Comparison of ENCODE assay signal across 18 cellular contexts in the genomic region with DNA sequence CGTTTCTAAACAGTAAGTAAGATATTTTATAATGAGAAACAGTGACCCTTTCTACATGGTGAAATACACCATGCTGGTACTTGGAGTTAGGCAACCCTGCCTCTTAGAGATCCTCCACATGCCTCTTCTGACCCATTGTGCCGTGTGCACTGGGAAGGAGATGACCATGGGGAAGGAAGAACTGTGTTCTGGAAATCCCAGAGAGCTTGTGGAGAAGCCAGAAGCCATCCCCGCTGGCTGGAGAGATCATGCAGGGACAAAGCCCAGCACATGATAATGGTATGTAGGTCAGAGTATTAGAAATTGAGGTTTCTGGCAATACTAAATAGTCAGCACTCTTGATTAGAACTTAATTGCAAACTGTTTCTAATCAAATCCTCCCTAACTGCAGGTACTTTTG.
DNase-seq lines count a peak whose midpoint lies in the region; ATAC-seq, FAIRE-seq and TF ChIP-seq lines count a peak whose summit lies in the region.
"Had no signal": no experiment of that assay in that cellular context is flagged by ENCODE, and none has a peak within 500 bp of the region (broad histone marks: within the 10 kb centered on the region; RNA-seq: fewer than 3 reads in every experiment).

No MANE protein-coding gene starts in this region.

- H3K27me3 ChIP-seq in H1 (replicated peaks in 1 of 4; ENCODE audit: control insufficient read depth in 3 of 4, extremely low read depth in 1 of 4, insufficient read depth in 3 of 4, low read length in 3 of 4): no peaks in the 10 kb centered on the region
- no peaks in the 10 kb centered on the region for H3K27me3 ChIP-seq in right cardiac atrium (ENCODE audit: control insufficient read depth, insufficient read depth)
- H3K27me3 ChIP-seq in upper lobe of right lung: no peaks in the 10 kb centered on the region
- H3K27me3 ChIP-seq: right lobe of liver had no signal

- H3K4me1 ChIP-seq in H1 (replicated peaks in 1 of 4; ENCODE audit: control insufficient read depth in 3 of 4, insufficient read depth in 4 of 4, low read length in 3 of 4) (peaks cover 0 to 3% (median 0%) of the 10 kb centered on the region in 4 experiments; a peak in 1 of 7 replicates), right cardiac atrium (ENCODE audit: control insufficient read depth, insufficient read depth, low read length) (peaks cover 3% of the 10 kb centered on the region), upper lobe of right lung (no peaks in the 10 kb centered on the region)
- H3K4me1 ChIP-seq: right lobe of liver had no signal

- TF ChIP-seq CTCF in HFFc6 (IDR thresholded peaks at IDR 0.05) (no peak), H1 (IDR thresholded peaks at IDR 0.05; ENCODE audit: control extremely low read depth in 1 of 3, insufficient read depth in 1 of 3, low read depth in 1 of 3, low read length in 3 of 3) (no peak), upper lobe of right lung (IDR thresholded peaks at IDR 0.05) (no peak)

- H3K56ac ChIP-seq in H1 (replicated peaks; ENCODE audit: insufficient read length, low read depth, low read length): no peak overlapping the region

- H4K8ac ChIP-seq in H1 (ENCODE audit: extremely low read depth, insufficient read depth, low read length): no peak overlapping the region

- no peak overlapping the region for H4K5ac ChIP-seq in H1 (ENCODE audit: insufficient read length, low read depth, low read length)

- no peaks in the 10 kb centered on the region for H3K23me2 ChIP-seq in H1 (ENCODE audit: low read depth, low read length)

- no peak for FAIRE-seq in H1 (lab: Jason Lieb, UNC)
- FAIRE-seq: islet of Langerhans had no signal

- H3K9me3 Mint-ChIP-seq in HFFc6: peaks cover 5% of the 10 kb centered on the region; the same call in 1 of the 2 replicates

- H3K4ac ChIP-seq in H1 (replicated peaks; ENCODE audit: insufficient read length, low read depth, low read length): no peak overlapping the region

- no peak overlapping the region for H4K91ac ChIP-seq in H1 (replicated peaks; ENCODE audit: insufficient read length, low read length)

- POLR2A ChIA-PET in H1 (lab: Charles Lee; ENCODE audit: partially characterized antibody): no interaction called here

- H2AFZ ChIP-seq in H1 (ENCODE audit: low read length): no peak overlapping the region

- no peak overlapping the region for H3K14ac ChIP-seq in H1 (ENCODE audit: insufficient read length)

- no peak for TF ChIP-seq EP300 in H1 (IDR thresholded peaks at IDR 0.05; ENCODE audit: borderline replicate concordance in 1 of 2, low read depth in 2 of 2, low read length in 2 of 2)

- no peak overlapping the region for H3K27ac Mint-ChIP-seq in HFFc6
- H3K27ac Mint-ChIP-seq: activated CD4-positive, alpha-beta memory T cell treated with anti-CD3 and anti-CD28 coated beads, Interleukin-2, amount 10 ng/mL, durations not matched to agents 7 days and 5 days; stimulated activated effector memory CD8-positive, alpha-beta T cell treated with anti-CD3 and anti-CD28 coated beads, Interleukin-12 subunit alpha, Interleukin-12 subunit beta, amount 100 ng/mL, for 72 hours had no signal

- no peak overlapping the region for H3K4me3 ChIP-seq in H1 (ENCODE audit: extremely low read depth in 1 of 4, insufficient read depth in 2 of 4, low read depth in 3 of 4, low read length in 4 of 4)
- H3K4me3 ChIP-seq in right cardiac atrium (ENCODE audit: low read length): no peak overlapping the region
- H3K4me3 ChIP-seq in upper lobe of right lung: no peak overlapping the region
- H3K4me3 ChIP-seq: right lobe of liver had no signal

- no peak overlapping the region for H2BK20ac ChIP-seq in H1 (ENCODE audit: low read length)

- H2AK5ac ChIP-seq in H1 (ENCODE audit: low read depth, low read length): no peak overlapping the region

- no peak overlapping the region for H3K18ac ChIP-seq in H1 (ENCODE audit: extremely low read depth, low read length)

- H3K9me3 ChIP-seq in H1 (ENCODE audit: insufficient read depth in 2 of 2, low read depth in 1 of 2, low read length in 1 of 2) (peaks cover 17% of the 10 kb centered on the region in 2 experiments), right cardiac atrium (ENCODE audit: control insufficient read depth, low read length) (peaks cover 2% of the 10 kb centered on the region), upper lobe of right lung (no peaks in the 10 kb centered on the region)
- H3K9me3 ChIP-seq: right lobe of liver had no signal

- CTCF ChIA-PET in H1 (lab: Charles Lee; ENCODE audit: partially characterized antibody): interaction anchor here (0.5 to 1.7 kb wide), 3 partner anchors 98 to 306 kb away, joined by 3 to 4 read pairs (median 3); no protein-coding TSS in a partner anchor

- H3K4me1 Mint-ChIP-seq in HFFc6 (ENCODE audit: low read depth): peaks cover 27% of the 10 kb centered on the region
- H3K4me1 Mint-ChIP-seq: activated CD4-positive, alpha-beta memory T cell treated with anti-CD3 and anti-CD28 coated beads, Interleukin-2, amount 10 ng/mL, durations not matched to agents 7 days and 5 days; stimulated activated effector memory CD8-positive, alpha-beta T cell treated with anti-CD3 and anti-CD28 coated beads, Interleukin-12 subunit alpha, Interleukin-12 subunit beta, amount 100 ng/mL, for 72 hours had no signal

- no peak overlapping the region for H3K4me3 Mint-ChIP-seq in HFFc6
- H3K4me3 Mint-ChIP-seq: activated CD4-positive, alpha-beta memory T cell treated with anti-CD3 and anti-CD28 coated beads, Interleukin-2, amount 10 ng/mL, durations not matched to agents 7 days and 5 days; stimulated activated effector memory CD8-positive, alpha-beta T cell treated with anti-CD3 and anti-CD28 coated beads, Interleukin-12 subunit alpha, Interleukin-12 subunit beta, amount 100 ng/mL, for 72 hours had no signal

- intact Hi-C loops in right cardiac atrium (cut with DNase I): no loop called here
- intact Hi-C loops in upper lobe of right lung (cut with DNase I): no loop called here

- no peak overlapping the region for H2BK120ac ChIP-seq in H1 (replicated peaks; ENCODE audit: low read depth, low read length)

- no peaks in the 10 kb centered on the region for H4K20me1 ChIP-seq in H1 (replicated peaks in 1 of 2; ENCODE audit: control insufficient read depth in 1 of 2, insufficient read depth in 2 of 2, low read length in 2 of 2)

- H2BK15ac ChIP-seq in H1 (ENCODE audit: low read length): 0 out of 2 replicates have a peak overlapping the region, but pooled peaks have one; percentile 81

- no peak overlapping the region for H3K23ac ChIP-seq in H1 (ENCODE audit: insufficient read length)

- 84% methylated on average over 3 of the region's 3 CpGs; no CpG with 5 or more reads in 1 of the 2 experiments for WGBS in H1 (ENCODE audit: extremely low coverage in 1 of 2, insufficient coverage in 1 of 2, insufficient read length in 1 of 2, insufficient replicate concordance in 2 of 2, low coverage in 1 of 2, low lambda C conversion rate in 2 of 2, missing lambda C conversion rate in 1 of 2), 2 experiments
- 56% methylated on average over 3 of the region's 3 CpGs for WGBS in right cardiac atrium

- no peak overlapping the region for H3K4me2 ChIP-seq in H1 (ENCODE audit: insufficient read depth in 1 of 2, low read depth in 2 of 2, low read length in 2 of 2)

- H2BK12ac ChIP-seq in H1 (ENCODE audit: low read depth, low read length): no peak overlapping the region

- H3K36me3 ChIP-seq in H1 (ENCODE audit: control insufficient read depth in 2 of 4, insufficient read depth in 4 of 4, low read length in 3 of 4): peaks cover 0 to 7% (median 1%) of the 10 kb centered on the region in 4 experiments; a peak in 3 of 8 replicates
- no peaks in the 10 kb centered on the region for H3K36me3 ChIP-seq in upper lobe of right lung
- H3K36me3 ChIP-seq: right lobe of liver had no signal

- H3K36me3 Mint-ChIP-seq in HFFc6 (ENCODE audit: low read depth): peaks cover 9% of the 10 kb centered on the region
- H3K36me3 Mint-ChIP-seq: stimulated activated effector memory CD8-positive, alpha-beta T cell treated with anti-CD3 and anti-CD28 coated beads, Interleukin-12 subunit alpha, Interleukin-12 subunit beta, amount 100 ng/mL, for 72 hours had no signal

- no peak overlapping the region for H2BK5ac ChIP-seq in H1 (ENCODE audit: low read depth, low read length)

- H3K27me3 Mint-ChIP-seq in HFFc6 (ENCODE audit: insufficient read depth): no peaks in the 10 kb centered on the region
- H3K27me3 Mint-ChIP-seq: activated CD4-positive, alpha-beta memory T cell treated with anti-CD3 and anti-CD28 coated beads, Interleukin-2, amount 10 ng/mL, durations not matched to agents 7 days and 5 days had no signal

- peak; percentile 11 for DNase-seq in HFFc6
- DNase-seq in H1 (ENCODE audit: low read depth in 1 of 2, low spot score in 2 of 2): no peak
- DNase-seq in right cardiac atrium: peak in 1 of 3 donors; percentile 34
- DNase-seq in upper lobe of right lung: no peak
- no peak for DNase-seq in stimulated activated CD8-positive, alpha-beta memory T cell treated with anti-CD3 and anti-CD28 coated beads, Interleukin-4, amount 100 ng/mL, for 48 hours
- DNase-seq in NCI-H1105 (lab: John Stamatoyannopoulos, UW): no peak
- DNase-seq: activated CD4-positive, alpha-beta memory T cell treated with anti-CD3 and anti-CD28 coated beads, Interleukin-2, amount 10 ng/mL, durations not matched to agents 7 days and 5 days; activated CD4-positive, CD25-positive, alpha-beta regulatory T cell; AML-193; NCI-H1436; NCI-H2171; NCI-H526; right lobe of liver; RPMI8226 had no signal

- ATAC-seq in right cardiac atrium (peak; percentile 50 to 75), upper lobe of right lung (peak; percentile 32), HG02571 (IDR thresholded peaks at IDR 0.05; ENCODE audit: unreplicated experiment) (no peak)
- ATAC-seq: HCT116; stimulated activated effector memory CD8-positive, alpha-beta T cell treated with anti-CD3 and anti-CD28 coated beads, Interleukin-12 subunit alpha, Interleukin-12 subunit beta, amount 100 ng/mL, for 72 hours had no signal

- no peaks in the 10 kb centered on the region for H3K79me2 ChIP-seq in H1 (ENCODE audit: control insufficient read depth in 1 of 2, insufficient read depth in 2 of 2, low read length in 2 of 2)

- no peak overlapping the region for H3K9ac ChIP-seq in H1 (replicated peaks in 1 of 4; ENCODE audit: extremely low read depth in 1 of 4, low read depth in 3 of 4, low read length in 3 of 4)

- TF ChIP-seq RAD21 in H1 (IDR thresholded peaks at IDR 0.05 in 1 of 2, conservative IDR thresholded peaks at IDR 0.05 in 1 of 2; ENCODE audit: low read depth in 2 of 2, low read length in 2 of 2): no peak

- TF ChIP-seq POLR2A in H1 (IDR thresholded peaks at IDR 0.05; ENCODE audit: control extremely low read depth in 1 of 2, low read depth in 2 of 2, low read length in 2 of 2): no peak

- H3K27ac ChIP-seq in H1 (ENCODE audit: low read depth, low read length) (no peak overlapping the region), right cardiac atrium (ENCODE audit: low read length) (no peak overlapping the region), upper lobe of right lung (no peak overlapping the region)
- H3K27ac ChIP-seq: right lobe of liver had no signal

- no peaks in the 10 kb centered on the region for H3K79me1 ChIP-seq in H1 (ENCODE audit: low read depth, low read length)

TF ChIP-seq in H1, 55 proteins besides CTCF, POLR2A, EP300 and RAD21 (continues in another document):
- TF ChIP-seq KDM1A (IDR thresholded peaks at IDR 0.05; ENCODE audit: borderline replicate concordance, low read length): no peak
- TF ChIP-seq TAF1 (IDR thresholded peaks at IDR 0.05; ENCODE audit: low read depth, low read length): no peak
- no peak for TF ChIP-seq EZH2 (IDR thresholded peaks at IDR 0.05; ENCODE audit: low read depth, low read length, severe bottlenecking)
